16 cellular contexts compared by ENCODE assay signal in genomic region chr1:7009741-7010525, GRCh38.
DNase-seq lines count a peak whose midpoint lies in the region; FAIRE-seq and TF ChIP-seq lines count a peak whose summit lies in the region.
"Had no signal": no experiment of that assay in that cellular context is flagged by ENCODE, and none has a peak within 500 bp of the region (broad histone marks: within the 10 kb centered on the region; RNA-seq: fewer than 3 reads in every experiment).

No MANE protein-coding gene starts in this region.

- no peaks in the 10 kb centered on the region for H4K20me1 ChIP-seq in H1 (replicated peaks in 1 of 2; ENCODE audit: control insufficient read depth in 1 of 2, insufficient read depth in 2 of 2, low read length in 2 of 2)
- H4K20me1 ChIP-seq: BLaER1 treated with 17β-estradiol and CSF1 and Interleukin-3, amounts not matched to agents 10 nM and 100 nM had no signal

- WGBS in H1 (ENCODE audit: extremely low coverage in 1 of 2, insufficient coverage in 1 of 2, insufficient read length in 1 of 2, insufficient replicate concordance in 2 of 2, low coverage in 1 of 2, low lambda C conversion rate in 2 of 2, missing lambda C conversion rate in 1 of 2), 2 experiments, result 90% methylated on average over 15 of the region's 16 CpGs; no CpG with 5 or more reads in 1 of the 2 experiments

- no peak for TF ChIP-seq RAD21 in Ishikawa (IDR thresholded peaks at IDR 0.05; ENCODE audit: low read depth)
- no peak for TF ChIP-seq RAD21 in H1 (IDR thresholded peaks at IDR 0.05 in 1 of 2, conservative IDR thresholded peaks at IDR 0.05 in 1 of 2; ENCODE audit: low read depth in 2 of 2, low read length in 2 of 2)

- TF ChIP-seq EP300 in Ishikawa (IDR thresholded peaks at IDR 0.05; ENCODE audit: borderline replicate concordance) (no peak), H1 (IDR thresholded peaks at IDR 0.05; ENCODE audit: borderline replicate concordance in 1 of 2, low read depth in 2 of 2, low read length in 2 of 2) (no peak)

- TF ChIP-seq CTCF in H1 (IDR thresholded peaks at IDR 0.05; ENCODE audit: control extremely low read depth in 1 of 3, insufficient read depth in 1 of 3, low read depth in 1 of 3, low read length in 3 of 3) (no peak), osteocyte (IDR thresholded peaks at IDR 0.05) (no peak)

- no peak overlapping the region for H3K14ac ChIP-seq in H1 (ENCODE audit: insufficient read length)

- H4K8ac ChIP-seq in H1 (ENCODE audit: extremely low read depth, insufficient read depth, low read length), result peak overlapping the region; percentile 41; the same call in 1 of the 2 replicates

- H3K23ac ChIP-seq in H1 (ENCODE audit: insufficient read length), result no peak overlapping the region

- no peaks in the 10 kb centered on the region for H3K4me1 Mint-ChIP-seq in osteocyte (ENCODE audit: unreplicated experiment)
- H3K4me1 Mint-ChIP-seq: B cell had no signal

- H3K27me3 ChIP-seq in H7 (ENCODE audit: control insufficient read depth, insufficient read depth, low read length) (no peaks in the 10 kb centered on the region), H1 (replicated peaks in 1 of 4; ENCODE audit: control insufficient read depth in 3 of 4, extremely low read depth in 1 of 4, insufficient read depth in 3 of 4, low read length in 3 of 4) (no peaks in the 10 kb centered on the region)
- H3K27me3 ChIP-seq: BLaER1 treated with 17β-estradiol and CSF1 and Interleukin-3, amounts not matched to agents 10 nM and 100 nM had no signal

- POLR2A ChIA-PET in H1 (lab: Charles Lee; ENCODE audit: partially characterized antibody), result interaction anchor here (2.1 kb wide), 1 partner anchor 9 kb away, joined by 4 read pairs; no protein-coding TSS in a partner anchor

- FAIRE-seq in H1 (lab: Jason Lieb, UNC), result no peak

- CTCF ChIA-PET in H1 (lab: Charles Lee; ENCODE audit: partially characterized antibody), result interaction anchor here (0.7 to 2.9 kb wide), 10 partner anchors 10 to 308 kb away, joined by 3 to 15 read pairs (median 4); partner anchors contain the start of gene DNAJC11

- H2BK5ac ChIP-seq in H1 (ENCODE audit: low read depth, low read length), result no peak overlapping the region

- H3K18ac ChIP-seq in H1 (ENCODE audit: extremely low read depth, low read length), result no peak overlapping the region

- H3K27ac ChIP-seq in H1 (ENCODE audit: low read depth, low read length) (no peak overlapping the region), caudate nucleus (ENCODE audit: low read depth, low read length) (no peak overlapping the region)
- H3K27ac ChIP-seq: BLaER1 treated with 17β-estradiol and CSF1 and Interleukin-3, amounts not matched to agents 10 nM and 100 nM; HL-60 had no signal

- DNase-seq in H7 (peak; percentile 35), H1 (ENCODE audit: low read depth in 1 of 2, low spot score in 2 of 2) (no peak), osteocyte (ENCODE audit: extremely low spot score, unreplicated experiment) (peak; percentile 71), caudate nucleus (lab: John Stamatoyannopoulos, UW) (no peak), erythroblast (lab: John Stamatoyannopoulos, UW) (no peak)
- no peak for DNase-seq in stimulated activated CD8-positive, alpha-beta memory T cell treated with anti-CD3 and anti-CD28 coated beads, Interleukin-4, amount 100 ng/mL, for 48 hours
- DNase-seq: Calu3; CD8-positive, alpha-beta T cell; DMS79 treated with DMSO at 0.1 percent for 48 hours; GF-D8; GOT3; HCEC 1CT had no signal

- no peak overlapping the region for H2BK15ac ChIP-seq in H1 (ENCODE audit: low read length)

- no peak overlapping the region for H3K4me2 ChIP-seq in H1 (ENCODE audit: insufficient read depth in 1 of 2, low read depth in 2 of 2, low read length in 2 of 2)

- H3K4ac ChIP-seq in H1 (replicated peaks; ENCODE audit: insufficient read length, low read depth, low read length), result no peak overlapping the region

- TF ChIP-seq POLR2A in H1 (IDR thresholded peaks at IDR 0.05; ENCODE audit: control extremely low read depth in 1 of 2, low read depth in 2 of 2, low read length in 2 of 2) (no peak), erythroblast (IDR thresholded peaks at IDR 0.05; ENCODE audit: low read length) (no peak)

- H3K36me3 Mint-ChIP-seq in osteocyte (ENCODE audit: unreplicated experiment), result no peaks in the 10 kb centered on the region
- H3K36me3 Mint-ChIP-seq: CD8-positive, alpha-beta T cell had no signal

- H3K23me2 ChIP-seq in H1 (ENCODE audit: low read depth, low read length), result no peaks in the 10 kb centered on the region

- no peak overlapping the region for H2BK12ac ChIP-seq in H1 (ENCODE audit: low read depth, low read length)

- H3K27ac Mint-ChIP-seq in osteocyte (ENCODE audit: unreplicated experiment), result no peak overlapping the region
- H3K27ac Mint-ChIP-seq: B cell; CD8-positive, alpha-beta T cell had no signal

- no peak overlapping the region for H2BK120ac ChIP-seq in H1 (replicated peaks; ENCODE audit: low read depth, low read length)

- no peak overlapping the region for H3K9ac ChIP-seq in H1 (replicated peaks in 1 of 4; ENCODE audit: extremely low read depth in 1 of 4, low read depth in 3 of 4, low read length in 3 of 4)
- H3K9ac ChIP-seq: BLaER1 treated with 17β-estradiol and CSF1 and Interleukin-3, amounts not matched to agents 10 nM and 100 nM had no signal

- H2BK20ac ChIP-seq in H1 (ENCODE audit: low read length), result no peak overlapping the region

- no peak overlapping the region for H3K4me3 ChIP-seq in H7 (ENCODE audit: insufficient read depth, low read depth, low read length)
- no peak overlapping the region for H3K4me3 ChIP-seq in H1 (ENCODE audit: extremely low read depth in 1 of 4, insufficient read depth in 2 of 4, low read depth in 3 of 4, low read length in 4 of 4)
- H3K4me3 ChIP-seq: BLaER1 treated with 17β-estradiol and CSF1 and Interleukin-3, amounts not matched to agents 10 nM and 100 nM had no signal

- no peak overlapping the region for H4K91ac ChIP-seq in H1 (replicated peaks; ENCODE audit: insufficient read length, low read length)

- H2AK5ac ChIP-seq in H1 (ENCODE audit: low read depth, low read length), result no peak overlapping the region

- H3K56ac ChIP-seq in H1 (replicated peaks; ENCODE audit: insufficient read length, low read depth, low read length), result no peak overlapping the region

- no peak overlapping the region for H3K4me3 Mint-ChIP-seq in osteocyte (ENCODE audit: unreplicated experiment)
- H3K4me3 Mint-ChIP-seq: B cell; CD8-positive, alpha-beta T cell had no signal

- no peaks in the 10 kb centered on the region for H3K79me2 ChIP-seq in H1 (ENCODE audit: control insufficient read depth in 1 of 2, insufficient read depth in 2 of 2, low read length in 2 of 2)

- H3K27me3 Mint-ChIP-seq in osteocyte (ENCODE audit: unreplicated experiment), result peaks cover 19% of the 10 kb centered on the region

- H3K9me3 ChIP-seq in H1 (ENCODE audit: insufficient read depth in 2 of 2, low read depth in 1 of 2, low read length in 1 of 2), result no peaks in the 10 kb centered on the region
- H3K9me3 ChIP-seq: BLaER1 treated with 17β-estradiol and CSF1 and Interleukin-3, amounts not matched to agents 10 nM and 100 nM had no signal

- H3K9me3 Mint-ChIP-seq in osteocyte (ENCODE audit: unreplicated experiment), result no peaks in the 10 kb centered on the region
- H3K9me3 Mint-ChIP-seq: CD8-positive, alpha-beta T cell had no signal

- H3K36me3 ChIP-seq in H7 (replicated peaks; ENCODE audit: control insufficient read depth, insufficient read depth, low read length) (no peaks in the 10 kb centered on the region), H1 (ENCODE audit: control insufficient read depth in 2 of 4, insufficient read depth in 4 of 4, low read length in 3 of 4) (no peaks in the 10 kb centered on the region)
- H3K36me3 ChIP-seq: BLaER1 treated with 17β-estradiol and CSF1 and Interleukin-3, amounts not matched to agents 10 nM and 100 nM had no signal

- H3K4me1 ChIP-seq in H1 (replicated peaks in 1 of 4; ENCODE audit: control insufficient read depth in 3 of 4, insufficient read depth in 4 of 4, low read length in 3 of 4), result no peaks in the 10 kb centered on the region

- H2AFZ ChIP-seq in H1 (ENCODE audit: low read length), result no peak overlapping the region

- H3K79me1 ChIP-seq in H1 (ENCODE audit: low read depth, low read length), result no peaks in the 10 kb centered on the region

- no peak overlapping the region for H4K5ac ChIP-seq in H1 (ENCODE audit: insufficient read length, low read depth, low read length)

TF ChIP-seq in Ishikawa, 13 proteins besides CTCF, POLR2A, EP300 and RAD21 (continues in another document):
- TF ChIP-seq TAF1 (IDR thresholded peaks at IDR 0.05; ENCODE audit: low read depth), result no peak
- no peak for TF ChIP-seq MAX (IDR thresholded peaks at IDR 0.05)
- TF ChIP-seq EGR1 (IDR thresholded peaks at IDR 0.05), result no peak

TF ChIP-seq in H1, 55 proteins besides CTCF, POLR2A, EP300 and RAD21:
- TF ChIP-seq SP1 (IDR thresholded peaks at IDR 0.05; ENCODE audit: low read depth, low read length) (no peak), RXRA (IDR thresholded peaks at IDR 0.05; ENCODE audit: insufficient read depth, low read depth, low read length) (no peak), ATF3 (IDR thresholded peaks at IDR 0.05; ENCODE audit: insufficient read depth, low read depth, low read length) (no peak), HDAC2 (IDR thresholded peaks at IDR 0.05; ENCODE audit: borderline replicate concordance in 1 of 2, low read depth in 2 of 2, low read length in 2 of 2) (no peak)
TF ChIP-seq in H1: peak in this region for 0.

Comparison
In these comparisons a context has a peak if more than half of its experiments do, and no peak if none do; other contexts are left out.
1. DNase-seq: peak in H7 (single experiment) and osteocyte (single experiment); none in H1 (0 of 2), caudate nucleus (0 of 61), erythroblast (0 of 2) and stimulated activated CD8-positive, alpha-beta memory T cell treated with anti-CD3 and anti-CD28 coated beads, Interleukin-4, amount 100 ng/mL, for 48 hours (single experiment).